Comparison of ENCODE assay signal across 23 cellular contexts in the genomic region with DNA sequence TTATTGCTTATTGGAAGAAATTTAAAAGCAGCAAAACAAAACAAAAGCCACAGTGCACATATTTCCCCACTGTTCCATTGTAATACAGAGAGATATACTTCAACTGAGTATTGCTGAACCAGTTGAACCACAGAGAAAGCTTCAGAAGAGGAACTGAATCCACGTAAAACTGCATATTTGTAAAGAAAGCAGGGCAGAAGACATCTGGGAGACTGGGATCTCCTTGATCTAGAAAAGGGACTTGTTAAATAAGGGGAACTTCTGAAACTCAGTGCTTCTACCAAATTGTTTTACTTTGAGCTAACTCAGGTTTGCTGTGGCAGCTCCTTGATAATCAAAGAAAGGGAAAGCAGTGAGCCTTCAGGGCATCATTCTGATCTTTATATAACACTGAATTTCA.
"Had no signal": no experiment of that assay in that cellular context is flagged by ENCODE, and none has a peak within 500 bp of the region (broad histone marks: within the 10 kb centered on the region; RNA-seq: fewer than 3 reads in every experiment).

No MANE protein-coding gene starts in this region.

- ATAC-seq: activated CD4-positive, alpha-beta T cell treated with anti-CD3 and anti-CD28 coated beads for 36 hours; activated T-helper 17 cell treated with anti-CD3 and anti-CD28 coated beads, Interleukin-2, amount 50 U/mL, for 72 hours; K562; Panc1 had no signal

- H3K36me3 ChIP-seq: WERI-Rb-1 had no signal

- H3K27ac ChIP-seq: SK-N-MC, WERI-Rb-1 had no signal

- FAIRE-seq: astrocyte, K562 had no signal

- H3K4me3 ChIP-seq: K562, SK-N-MC had no signal

- DNase-seq: activated CD4-positive, alpha-beta memory T cell treated with anti-CD3 and anti-CD28 coated beads, Interleukin-2, amount 10 ng/mL, durations not matched to agents 7 days and 5 days; activated CD4-positive, alpha-beta T cell treated with anti-CD3 and anti-CD28 coated beads for 36 hours; activated CD4-positive, alpha-beta T cell treated with anti-CD3 and anti-CD28 coated beads, Interleukin-2, amount 50 U/mL, for 1 hour; activated gamma-delta T cell; activated naive CD4-positive, alpha-beta T cell treated with anti-CD3 and anti-CD28 coated beads for 36 hours; activated T-cell treated with anti-CD3 and anti-CD28 coated beads for 4 hours; activated T-cell treated with anti-CD3 and anti-CD28 coated beads, Interleukin-2, amount 50 U/mL, for 48 hours; amygdala; Karpas-422; NCI-H1105 treated with DMSO at 0.1 percent for 48 hours; NCI-H1436 treated with DMSO at 0.1 percent for 48 hours; NCI-H187 treated with DMSO at 0.1 percent for 48 hours; NCI-H2081 treated with DMSO at 0.1 percent for 48 hours; NCI-H446; NCI-H524; SHP77 treated with DMSO at 0.1 percent for 48 hours; T-helper 1 cell; WERI-Rb-1 had no signal
